Comparison of ENCODE assay signal across 22 cellular contexts in genomic region chr7:74074731-74075130, GRCh38. TPM values are rescaled to one million over a fixed set of nuclear protein-coding genes. Genes with fewer than 3 reads are reported as not detected.
"Had no signal": no experiment of that assay in that cellular context is flagged by ENCODE, and none has a peak within 500 bp of the region (broad histone marks: within the 10 kb centered on the region; RNA-seq: fewer than 3 reads in every experiment).

No MANE protein-coding gene starts in this region.

- H3K27ac ChIP-seq: HL-60, KMS-11 had no signal

- DNase-seq: Kasumi-1, MM.1S, NCI-H1092 treated with DMSO at 0.1 percent for 48 hours, NCI-H1436, NCI-H187, NCI-H2029, NCI-H2081 treated with DMSO at 0.1 percent for 48 hours, NCI-H2227 treated with DMSO at 0.1 percent for 48 hours, NCI-H524 treated with DMSO at 0.1 percent for 48 hours, NCI-H69, NCI-H774, Right ventricle myocardium superior, RPMI8226, SIG-M5, SK-N-SH, SW 1271 had no signal

- H3K4me3 Mint-ChIP-seq: IgD-negative memory B cell had no signal

- ATAC-seq: K562 had no signal

- H3K27me3 Mint-ChIP-seq: IgD-negative memory B cell had no signal

- H3K4me3 ChIP-seq: K562 had no signal

- H3K9ac ChIP-seq: KMS-11, SK-N-SH had no signal

- H3K9me3 ChIP-seq: SK-N-SH had no signal

- H3K4me2 ChIP-seq: KMS-11, SK-N-SH had no signal

- H3K9me3 Mint-ChIP-seq: IgD-negative memory B cell had no signal

RNA-seq across cellular contexts. Expression of gene ELN, which starts 46.8 kb away (rescaled TPM):
- total RNA-seq: NCI-H460, SK-MEL-5 had no signal
- polyA plus RNA-seq: IgD-negative memory B cell, K562 had no signal
